ENCODE assay signal across 28 cellular contexts in genomic region chr6:64774881-64775280, GRCh38.
"Had no signal": no experiment of that assay in that cellular context is flagged by ENCODE, and none has a peak within 500 bp of the region (broad histone marks: within the 10 kb centered on the region; RNA-seq: fewer than 3 reads in every experiment).

No MANE protein-coding gene starts in this region.

- FAIRE-seq: colon had no signal

- H3K27me3 ChIP-seq: SJCRH30 had no signal

- H3K4me3 Mint-ChIP-seq: activated CD4-positive, alpha-beta T cell treated with anti-CD3 and anti-CD28 coated beads, Interleukin-2, amount 10 ng/mL, durations not matched to agents 24 days and 14 days; activated CD8-positive, alpha-beta T cell treated with anti-CD3 and anti-CD28 coated beads, Interleukin-2, amount 10 ng/mL, durations not matched to agents 7 days and 5 days; activated naive CD4-positive, alpha-beta T cell treated with anti-CD3 and anti-CD28 coated beads, Interleukin-2, amount 10 ng/mL, durations not matched to agents 7 days and 5 days; activated naive CD8-positive, alpha-beta T cell; activated naive CD8-positive, alpha-beta T cell treated with anti-CD3 and anti-CD28 coated beads, Interleukin-2, amount 50 U/mL, for 24 hours; activated T-cell treated with anti-CD3 and anti-CD28 coated beads, Interleukin-2, amount 50 U/mL, for 24 hours; brain had no signal

- DNase-seq: activated CD4-positive, alpha-beta T cell treated with anti-CD3 and anti-CD28 coated beads, Interleukin-2, amount 10 ng/mL, durations not matched to agents 24 days and 14 days; activated CD4-positive, alpha-beta T cell treated with anti-CD3 and anti-CD28 coated beads, Interleukin-2, amount 50 U/mL, for 4 hours; activated CD8-positive, alpha-beta T cell treated with anti-CD3 and anti-CD28 coated beads, Interleukin-2, amount 10 ng/mL, durations not matched to agents 7 days and 5 days; activated naive CD4-positive, alpha-beta T cell treated with anti-CD3 and anti-CD28 coated beads, Interleukin-2, amount 10 ng/mL, durations not matched to agents 7 days and 5 days; activated naive CD8-positive, alpha-beta T cell treated with anti-CD3 and anti-CD28 coated beads, Interleukin-2, amount 50 U/mL, for 24 hours; activated T-cell treated with anti-CD3 and anti-CD28 coated beads, Interleukin-2, amount 50 U/mL, for 24 hours; anterior cingulate cortex; caudate nucleus; cerebellar nuclear complex; Kasumi-1; KG1; NCI-H1092 treated with DMSO at 0.1 percent for 48 hours; NCI-H1417; NCI-H146; NCI-H187 treated with DMSO at 0.1 percent for 48 hours; NCI-H2081; NCI-H2171 treated with DMSO at 0.1 percent for 48 hours; NCI-H2227 treated with DMSO at 0.1 percent for 48 hours; NCI-H510A; NCI-H526; NCI-H82; SHP77; SJCRH30; T1000 had no signal

- H3K27ac Mint-ChIP-seq: activated CD4-positive, alpha-beta T cell treated with anti-CD3 and anti-CD28 coated beads, Interleukin-2, amount 10 ng/mL, durations not matched to agents 24 days and 14 days; activated CD8-positive, alpha-beta T cell treated with anti-CD3 and anti-CD28 coated beads, Interleukin-2, amount 10 ng/mL, durations not matched to agents 7 days and 5 days; activated naive CD4-positive, alpha-beta T cell treated with anti-CD3 and anti-CD28 coated beads, Interleukin-2, amount 10 ng/mL, durations not matched to agents 7 days and 5 days; activated naive CD8-positive, alpha-beta T cell; activated naive CD8-positive, alpha-beta T cell treated with anti-CD3 and anti-CD28 coated beads, Interleukin-2, amount 50 U/mL, for 24 hours; activated T-cell treated with anti-CD3 and anti-CD28 coated beads, Interleukin-2, amount 50 U/mL, for 24 hours; brain had no signal

- ATAC-seq: activated CD8-positive, alpha-beta T cell treated with anti-CD3 and anti-CD28 coated beads, Interleukin-2, amount 10 ng/mL, durations not matched to agents 7 days and 5 days; activated naive CD8-positive, alpha-beta T cell treated with anti-CD3 and anti-CD28 coated beads, Interleukin-2, amount 50 U/mL, for 24 hours had no signal

- H3K36me3 Mint-ChIP-seq: activated naive CD4-positive, alpha-beta T cell treated with anti-CD3 and anti-CD28 coated beads, Interleukin-2, amount 10 ng/mL, durations not matched to agents 7 days and 5 days; activated naive CD8-positive, alpha-beta T cell; brain had no signal

- H3K27ac ChIP-seq: SJCRH30, SK-N-MC had no signal

- H3K4me3 ChIP-seq: SJCRH30, SK-N-MC had no signal

- H3K36me3 ChIP-seq: SJCRH30 had no signal

- H3K9me3 ChIP-seq: SJCRH30 had no signal

- H3K4me1 ChIP-seq: SJCRH30 had no signal

- H3K27me3 Mint-ChIP-seq: activated CD4-positive, alpha-beta T cell treated with anti-CD3 and anti-CD28 coated beads, Interleukin-2, amount 10 ng/mL, durations not matched to agents 24 days and 14 days; activated naive CD4-positive, alpha-beta T cell treated with anti-CD3 and anti-CD28 coated beads, Interleukin-2, amount 10 ng/mL, durations not matched to agents 7 days and 5 days; activated naive CD8-positive, alpha-beta T cell; activated naive CD8-positive, alpha-beta T cell treated with anti-CD3 and anti-CD28 coated beads, Interleukin-2, amount 50 U/mL, for 24 hours; activated T-cell treated with anti-CD3 and anti-CD28 coated beads, Interleukin-2, amount 50 U/mL, for 24 hours; brain had no signal

- H3K4me1 Mint-ChIP-seq: activated CD4-positive, alpha-beta T cell treated with anti-CD3 and anti-CD28 coated beads, Interleukin-2, amount 10 ng/mL, durations not matched to agents 24 days and 14 days; activated naive CD4-positive, alpha-beta T cell treated with anti-CD3 and anti-CD28 coated beads, Interleukin-2, amount 10 ng/mL, durations not matched to agents 7 days and 5 days; activated naive CD8-positive, alpha-beta T cell treated with anti-CD3 and anti-CD28 coated beads, Interleukin-2, amount 50 U/mL, for 24 hours; brain had no signal
